In genomic region chr11:93540337-93540736, GRCh38 we compare ENCODE assay signal across 1 cellular context.
TF ChIP-seq lines count a peak whose summit lies in the region.

No MANE protein-coding gene starts in this region.

TF ChIP-seq in GM12878, 131 proteins besides CTCF, POLR2A, EP300 and RAD21 (continued from another document):
- TF ChIP-seq ZNF592 (IDR thresholded peaks at IDR 0.05) (no peak), EZH2 (IDR thresholded peaks at IDR 0.05; ENCODE audit: borderline replicate concordance, control insufficient read depth, low read depth, low read length) (no peak), JUND (IDR thresholded peaks at IDR 0.05; ENCODE audit: low read depth, low read length) (no peak), PML (IDR thresholded peaks at IDR 0.05; ENCODE audit: low read length) (no peak), NFIC (IDR thresholded peaks at IDR 0.05; ENCODE audit: low read depth, low read length) (no peak), BCL3 (IDR thresholded peaks at IDR 0.05; ENCODE audit: borderline replicate concordance, insufficient read depth, low read depth, low read length, poor library complexity, severe bottlenecking) (no peak)
